8 cellular contexts compared by ENCODE assay signal in genomic region chr16:22007509-22008214, GRCh38. TPM values are rescaled to one million over a fixed set of nuclear protein-coding genes. Genes with fewer than 3 reads are reported as not detected.
DNase-seq lines count a peak whose midpoint lies in the region; ATAC-seq and TF ChIP-seq lines count a peak whose summit lies in the region.

Gene MOSMO, plus strand, starts transcription at chr16:22008111. Its CDS starts 191 bp downstream, at chr16:22008302.

- H3K9me3 Mint-ChIP-seq in activated naive CD4-positive, alpha-beta T cell treated with anti-CD3 and anti-CD28 coated beads, Interleukin-2, amount 50 U/mL, for 72 hours, result no peaks in the 10 kb centered on the region

- peak in 2 of 3 donors; percentile 15 to 31 for TF ChIP-seq CTCF in ovary (IDR thresholded peaks at IDR 0.05)
- no peak for TF ChIP-seq CTCF in thoracic aorta (IDR thresholded peaks at IDR 0.05)

- no peaks in the 10 kb centered on the region for H3K27me3 ChIP-seq in ovary
- no peaks in the 10 kb centered on the region for H3K27me3 ChIP-seq in thoracic aorta (replicated peaks; ENCODE audit: insufficient read depth)

- no peak for TF ChIP-seq EP300 in ovary (IDR thresholded peaks at IDR 0.05)

- H3K4me3 ChIP-seq in SK-N-MC (peak within 1 kb of the TSS; percentile 99), ovary (peak within 1 kb of the TSS; percentile 57), thoracic aorta (peak within 1 kb of the TSS; percentile 90)

- intact Hi-C loops in Right ventricle myocardium inferior (cut with DNase I) (loop anchor here (5.0 kb wide), 1 partner anchor 290 kb away; the partner anchor contains the start of gene POLR3E), ovary (cut with DNase I) (loop anchor here (5.0 to 10.0 kb wide), 4 partner anchors 67 to 297 kb away; partner anchors contain the start of gene POLR3E (in 3 of the 4))

- no peaks in the 10 kb centered on the region for H3K36me3 ChIP-seq in SK-N-MC (ENCODE audit: insufficient read depth, low read length)
- no peaks in the 10 kb centered on the region for H3K36me3 ChIP-seq in ovary
- H3K36me3 ChIP-seq in thoracic aorta, result no peaks in the 10 kb centered on the region

- no peaks in the 10 kb centered on the region for H3K9me3 ChIP-seq in SK-N-MC (ENCODE audit: low read depth, low read length)
- H3K9me3 ChIP-seq in ovary, result no peaks in the 10 kb centered on the region
- no peaks in the 10 kb centered on the region for H3K9me3 ChIP-seq in thoracic aorta

- ATAC-seq in activated naive CD4-positive, alpha-beta T cell treated with anti-CD3 and anti-CD28 coated beads, Interleukin-2, amount 50 U/mL, for 72 hours, result peak; percentile 93 to 94
- ATAC-seq in Right ventricle myocardium inferior (peak; percentile 95), thoracic aorta (ENCODE audit: insufficient number of reproducible peaks, low FRiP score, low read depth) (peak; percentile 77)

- DNase-seq in SIG-M5 treated with dmso at 0.1 percent for 504 hours (lab: John Stamatoyannopoulos, UW; ENCODE audit: unreplicated experiment) (peak; percentile 54), SIG-M5 (lab: John Stamatoyannopoulos, UW) (no peak), HPDE6-E6E7 (ENCODE audit: extremely low spot score) (peak; percentile 57), SK-N-MC (ENCODE audit: low read depth, low spot score) (no peak), Right ventricle myocardium inferior (ENCODE audit: missing footprints) (peak; percentile 88), ovary (peak; percentile 66 to 85 (median 76)), thoracic aorta (ENCODE audit: low spot score) (no peak)
- peak; percentile 67 to 71 for DNase-seq in activated naive CD4-positive, alpha-beta T cell treated with anti-CD3 and anti-CD28 coated beads, Interleukin-2, amount 50 U/mL, for 72 hours (ENCODE audit: low spot score in 2 of 2)

- peak within 1 kb of the TSS; percentile 92 to 93 for H3K27ac Mint-ChIP-seq in activated naive CD4-positive, alpha-beta T cell treated with anti-CD3 and anti-CD28 coated beads, Interleukin-2, amount 50 U/mL, for 72 hours

- H3K27ac ChIP-seq in SK-N-MC, result 0 out of 2 replicates have a peak within 1 kb of the TSS, but pooled peaks have one; percentile 42
- peak within 1 kb of the TSS in 1 of 2 donors; percentile 57 for H3K27ac ChIP-seq in ovary
- peak within 1 kb of the TSS; percentile 63 to 74 for H3K27ac ChIP-seq in thoracic aorta

- peak; percentile 33 for TF ChIP-seq POLR2A in ovary (IDR thresholded peaks at IDR 0.05)

- peaks cover 0 to 7% of the 10 kb centered on the region in 2 donors for H3K36me3 Mint-ChIP-seq in activated naive CD4-positive, alpha-beta T cell treated with anti-CD3 and anti-CD28 coated beads, Interleukin-2, amount 50 U/mL, for 72 hours

- 0% methylated on average over 43 to 78 of the region's 78 CpGs for WGBS in ovary, 3 donors

- H3K4me1 ChIP-seq in ovary (ENCODE audit: insufficient read depth) (peaks cover 7% of the 10 kb centered on the region), thoracic aorta (ENCODE audit: control insufficient read depth in 1 of 2, low read depth in 2 of 2) (peaks cover 9 to 24% of the 10 kb centered on the region in 2 donors)

- H3K9ac ChIP-seq in SK-N-MC (ENCODE audit: insufficient read length), result peak within 1 kb of the TSS; percentile 92

RNA-seq across cellular contexts. Expression of gene MOSMO, which starts in this region (rescaled TPM):
- 10 to 100 TPM in 1 of 2 donors, 1 to 10 TPM in 1; 9.2 to 11.8 TPM for total RNA-seq in activated naive CD4-positive, alpha-beta T cell treated with anti-CD3 and anti-CD28 coated beads, Interleukin-2, amount 50 U/mL, for 72 hours
- total RNA-seq in Right ventricle myocardium inferior, result 9.9 TPM
- total RNA-seq in ovary, result 10 to 100 TPM; 14.3 to 33.3 (median 20.7) TPM
- 10 to 100 TPM; 11.6 to 15.5 TPM for polyA plus RNA-seq in ovary
- 10 to 100 TPM; 16.1 to 33.6 TPM for total RNA-seq in thoracic aorta

Comparison
In these comparisons a context has a peak if more than half of its experiments do, and no peak if none do; other contexts are left out.
1. DNase-seq: peak in SIG-M5 treated with dmso at 0.1 percent for 504 hours (single experiment), HPDE6-E6E7 (single experiment), activated naive CD4-positive, alpha-beta T cell treated with anti-CD3 and anti-CD28 coated beads, Interleukin-2, amount 50 U/mL, for 72 hours (2 of 2), Right ventricle myocardium inferior (single experiment) and ovary (5 of 5); none in SIG-M5 (single experiment), SK-N-MC (single experiment) and thoracic aorta (single experiment).
2. Peak in every context shown above with its lines, with median percentiles within 50 percentile points of each other: H3K4me3 ChIP-seq and ATAC-seq.